8 cellular contexts compared by ENCODE assay signal in the genomic region with DNA sequence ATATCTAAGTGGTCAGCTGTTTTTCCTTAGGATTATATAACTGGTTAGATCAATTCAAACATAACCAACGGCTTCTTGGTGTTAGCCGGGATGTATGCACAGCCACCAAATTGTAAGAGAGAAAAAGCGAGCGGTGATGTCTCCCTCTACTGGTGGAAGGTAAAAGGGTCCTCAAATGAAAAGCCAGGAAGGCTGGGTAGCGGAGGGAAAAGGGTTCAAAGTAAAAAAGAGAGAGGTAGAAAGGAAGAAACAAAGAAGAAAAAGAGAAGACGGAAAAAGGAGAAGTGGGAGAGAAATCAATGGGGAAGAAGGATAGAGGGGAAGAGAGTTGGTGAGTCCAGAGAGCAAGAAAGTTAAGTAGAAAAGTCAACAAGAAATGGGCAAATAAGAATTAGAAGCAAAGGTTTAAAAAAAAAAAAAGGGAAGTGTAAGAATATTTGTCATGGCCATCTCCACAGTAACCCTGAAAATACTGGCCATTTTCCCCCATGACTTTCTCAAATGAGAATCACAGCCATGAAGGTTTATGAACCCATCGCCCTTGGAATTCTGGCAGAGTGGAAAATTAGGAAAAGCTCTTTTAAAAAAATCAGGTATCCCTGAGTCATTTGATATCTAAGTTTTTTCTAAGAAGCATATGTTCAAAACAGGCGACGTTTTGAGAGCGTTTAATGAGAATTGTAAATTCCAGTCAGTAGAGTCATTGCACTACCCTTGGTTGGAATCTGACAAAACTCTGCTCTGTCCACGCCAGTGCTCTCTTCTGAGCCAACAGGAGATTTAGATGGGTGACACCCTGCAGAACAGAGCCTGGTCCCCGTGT.
DNase-seq lines count a peak whose midpoint lies in the region; ATAC-seq, FAIRE-seq and TF ChIP-seq lines count a peak whose summit lies in the region.

No MANE protein-coding gene starts in this region.

- H2BK5ac ChIP-seq in IMR-90 (ENCODE audit: low read depth, low read length, poor library complexity, severe bottlenecking), result no peak overlapping the region

- H2BK15ac ChIP-seq in IMR-90 (ENCODE audit: low read depth, low read length), result no peak overlapping the region

- H2AK9ac ChIP-seq in IMR-90 (replicated peaks; ENCODE audit: low read depth, low read length, poor library complexity), result no peak overlapping the region

- H2AFZ ChIP-seq in IMR-90 (replicated peaks; ENCODE audit: low read length, poor library complexity), result no peak overlapping the region

- H3K27ac Mint-ChIP-seq in progenitor cell of endocrine pancreas, result no peak overlapping the region

- TF ChIP-seq CTCF in IMR-90 (conservative IDR thresholded peaks at IDR 0.05; ENCODE audit: low read depth, low read length), result peak; percentile 84
- peak; percentile 88 for TF ChIP-seq CTCF in progenitor cell of endocrine pancreas (IDR thresholded peaks at IDR 0.05; ENCODE audit: unreplicated experiment)

- WGBS in IMR-90 (ENCODE audit: extremely low coverage in 2 of 2, insufficient read length in 1 of 2), 2 experiments, result 53% methylated on average over 5 of the region's 12 CpGs; no CpG with 5 or more reads in 1 of the 2 experiments

- dilution Hi-C loops in IMR-90 (cut with HindIII; ENCODE audit: low sequenced_read_pairs, unreplicated experiment), result no loop called here

- no peak overlapping the region for H3K9ac ChIP-seq in IMR-90 (ENCODE audit: low read depth, low read length)

- H2BK20ac ChIP-seq in IMR-90 (ENCODE audit: low read depth, low read length), result no peak overlapping the region

- CTCF ChIA-PET in IMR-90 (lab: Yijun Ruan, JAX), result interaction anchor here (0.6 to 2.2 kb wide), 12 partner anchors 16 to 352 kb away, joined by 3 to 15 read pairs (median 5); no protein-coding TSS in a partner anchor

- intact Hi-C loops in IMR-90 (cut with micrococcal nuclease), result loop anchor here (1.0 to 10.0 kb wide), 4 partner anchors 87 to 353 kb away; no protein-coding TSS in a partner anchor

- H3K27me3 ChIP-seq in IMR-90 (ENCODE audit: control insufficient read depth, insufficient read depth, low read length), result no peaks in the 10 kb centered on the region

- H4K20me1 ChIP-seq in IMR-90 (ENCODE audit: insufficient read depth, low read length), result no peaks in the 10 kb centered on the region

- H4K8ac ChIP-seq in IMR-90 (ENCODE audit: low read depth in 2 of 2, low read length in 2 of 2), result no peak overlapping the region

- H3K18ac ChIP-seq in IMR-90 (ENCODE audit: low read depth, low read length), result no peak overlapping the region

- POLR2A ChIA-PET in IMR-90 (lab: Charles Lee; ENCODE audit: unreplicated experiment), result no interaction called here

- no TSS peak for BruUV-seq in IMR-90 (replicated peaks; lab: Mats Ljungman, UMichigan)

- H4K5ac ChIP-seq in IMR-90 (ENCODE audit: low read depth, low read length), result no peak overlapping the region

- H3K36me3 ChIP-seq in IMR-90 (ENCODE audit: control insufficient read depth, insufficient read depth, low read length), result no peaks in the 10 kb centered on the region

- no peaks in the 10 kb centered on the region for H3K79me1 ChIP-seq in IMR-90 (ENCODE audit: low read depth in 1 of 2, low read length in 2 of 2)

- peaks cover 5% of the 10 kb centered on the region for H3K4me1 Mint-ChIP-seq in progenitor cell of endocrine pancreas (ENCODE audit: low read depth)

- H3K23ac ChIP-seq in IMR-90 (ENCODE audit: low read depth, low read length), result no peak overlapping the region

- peak; percentile 50 for FAIRE-seq in RCC 7860 (lab: Jason Lieb, UNC)

- H2BK120ac ChIP-seq in IMR-90 (ENCODE audit: low read depth, low read length), result no peak overlapping the region

- DNase-seq in NCI-H2196 (lab: John Stamatoyannopoulos, UW; ENCODE audit: unreplicated experiment) (peak; percentile 5), NCI-H2196 treated with DMSO at 0.1 percent for 48 hours (lab: John Stamatoyannopoulos, UW; ENCODE audit: unreplicated experiment) (no peak), IMR-90 (peak; percentile 70), RCC 7860 (ENCODE audit: low spot score) (peak; percentile 39), germinal center (ENCODE audit: low spot score) (peak; percentile 76), progenitor cell of endocrine pancreas (ENCODE audit: low spot score, unreplicated experiment) (peak; percentile 26)
- DNase-seq in activated naive CD4-positive, alpha-beta T cell treated with Interleukin-2 at 50 U/mL for 16 hours, result peak; percentile 56

- no peak overlapping the region for H3K4me3 Mint-ChIP-seq in progenitor cell of endocrine pancreas (ENCODE audit: low read depth)

- no peaks in the 10 kb centered on the region for H3K9me3 Mint-ChIP-seq in progenitor cell of endocrine pancreas (ENCODE audit: low read depth)

- no peaks in the 10 kb centered on the region for H3K36me3 Mint-ChIP-seq in progenitor cell of endocrine pancreas (ENCODE audit: insufficient read depth)

- TF ChIP-seq POLR2A in IMR-90 (IDR thresholded peaks at IDR 0.05; ENCODE audit: low read depth, low read length), result no peak

- ATAC-seq in IMR-90 (ENCODE audit: low read depth) (peak; percentile 45), HG02973 (IDR thresholded peaks at IDR 0.05; ENCODE audit: unreplicated experiment) (no peak)

- no peak overlapping the region for H3K4me2 ChIP-seq in IMR-90 (ENCODE audit: low read depth, low read length)

- no peak overlapping the region for H4K91ac ChIP-seq in IMR-90 (ENCODE audit: insufficient read depth, low read depth, low read length)

- H3K14ac ChIP-seq in IMR-90 (replicated peaks; ENCODE audit: low read depth, low read length), result no peak overlapping the region

- peak; percentile 86 for TF ChIP-seq RAD21 in IMR-90 (IDR thresholded peaks at IDR 0.05; ENCODE audit: low read length)

- no peak overlapping the region for H3K4ac ChIP-seq in IMR-90 (ENCODE audit: low read depth, low read length)

- peaks cover 10% of the 10 kb centered on the region; the same call in 1 of the 2 replicates for H3K4me1 ChIP-seq in IMR-90 (ENCODE audit: control insufficient read depth, insufficient read depth, low read length)

- H3K27ac ChIP-seq in IMR-90 (ENCODE audit: insufficient read depth, low read length), result no peak overlapping the region

- no peaks in the 10 kb centered on the region for H3K9me3 ChIP-seq in IMR-90 (ENCODE audit: control insufficient read depth, insufficient read depth, low read length)

- H3K27me3 Mint-ChIP-seq in progenitor cell of endocrine pancreas, result peaks cover 18% of the 10 kb centered on the region

- in situ Hi-C loops in IMR-90 (cut with MboI; ENCODE audit: low sequenced_read_pairs), result loop anchor here (5.0 kb wide), 1 partner anchor 355 kb away; no protein-coding TSS in a partner anchor

- H3K9me1 ChIP-seq in IMR-90 (ENCODE audit: insufficient read depth, low read length), result no peaks in the 10 kb centered on the region; the same call in 1 of the 2 replicates

- H3K4me3 ChIP-seq in IMR-90 (ENCODE audit: insufficient read depth, low read depth, low read length), result no peak overlapping the region

- H3K56ac ChIP-seq in IMR-90 (ENCODE audit: extremely low read depth, insufficient read depth, low read length), result no peak overlapping the region

- H2AK5ac ChIP-seq in IMR-90 (ENCODE audit: low read depth, low read length), result no peak overlapping the region

TF ChIP-seq in IMR-90, 13 proteins besides CTCF, POLR2A, EP300 and RAD21:
- TF ChIP-seq RFX5 (IDR thresholded peaks at IDR 0.05; ENCODE audit: low read depth, low read length) (no peak), FOS (IDR thresholded peaks at IDR 0.05; ENCODE audit: low read depth, low read length) (no peak), CEBPB (IDR thresholded peaks at IDR 0.05; ENCODE audit: low read depth, low read length) (no peak), SMC3 (IDR thresholded peaks at IDR 0.05; ENCODE audit: low read depth, low read length) (peak; percentile 83), RCOR1 (IDR thresholded peaks at IDR 0.05; ENCODE audit: insufficient replicate concordance, low read length) (no peak), CHD1 (IDR thresholded peaks at IDR 0.05; ENCODE audit: low read depth, low read length) (no peak), MAZ (IDR thresholded peaks at IDR 0.05; ENCODE audit: borderline replicate concordance, low read depth, low read length) (no peak)
